Comparison of ENCODE assay signal across 1 cellular context in the genomic region with DNA sequence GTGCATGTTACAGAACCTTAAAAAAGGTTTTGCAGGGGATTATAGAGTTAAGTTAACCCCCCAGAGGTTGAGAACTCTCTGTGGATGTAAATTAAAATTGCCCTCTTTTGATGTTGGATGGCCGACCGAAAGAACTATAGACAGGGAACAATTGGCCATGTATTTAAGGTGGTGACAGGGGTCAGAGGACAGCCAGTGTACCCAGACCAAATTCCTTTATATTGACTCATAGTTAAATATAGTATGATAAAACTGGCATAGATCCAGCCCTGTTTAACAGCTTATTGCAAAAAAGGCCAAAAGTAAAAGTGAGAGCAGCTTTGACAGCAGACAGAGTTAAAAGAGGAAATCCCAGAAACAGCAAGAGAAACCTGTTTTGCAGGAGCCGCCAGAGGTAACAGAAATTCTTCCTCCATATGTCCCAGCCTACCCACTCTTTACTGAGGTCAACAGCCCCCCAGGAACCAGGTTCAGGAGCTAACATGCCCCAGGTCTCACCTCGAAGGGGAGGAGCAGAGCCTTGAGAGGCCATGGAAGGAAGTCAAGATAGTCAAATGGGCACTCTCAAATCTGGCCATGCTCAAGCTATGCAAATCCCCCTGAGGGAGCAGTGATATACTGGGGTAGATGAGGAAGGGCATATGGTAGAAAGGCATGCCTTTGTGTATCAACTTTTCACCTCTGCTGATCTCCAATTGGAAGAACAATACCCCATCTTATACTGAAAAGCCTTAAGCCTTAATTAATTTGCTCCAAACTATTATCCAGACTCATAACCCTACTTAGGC.
TF ChIP-seq lines count a peak whose summit lies in the region.

No MANE protein-coding gene starts in this region.

TF ChIP-seq in HepG2, 621 proteins besides CTCF, POLR2A, EP300 and RAD21 (continued from another document):
- TF ChIP-seq, protein P1, sequence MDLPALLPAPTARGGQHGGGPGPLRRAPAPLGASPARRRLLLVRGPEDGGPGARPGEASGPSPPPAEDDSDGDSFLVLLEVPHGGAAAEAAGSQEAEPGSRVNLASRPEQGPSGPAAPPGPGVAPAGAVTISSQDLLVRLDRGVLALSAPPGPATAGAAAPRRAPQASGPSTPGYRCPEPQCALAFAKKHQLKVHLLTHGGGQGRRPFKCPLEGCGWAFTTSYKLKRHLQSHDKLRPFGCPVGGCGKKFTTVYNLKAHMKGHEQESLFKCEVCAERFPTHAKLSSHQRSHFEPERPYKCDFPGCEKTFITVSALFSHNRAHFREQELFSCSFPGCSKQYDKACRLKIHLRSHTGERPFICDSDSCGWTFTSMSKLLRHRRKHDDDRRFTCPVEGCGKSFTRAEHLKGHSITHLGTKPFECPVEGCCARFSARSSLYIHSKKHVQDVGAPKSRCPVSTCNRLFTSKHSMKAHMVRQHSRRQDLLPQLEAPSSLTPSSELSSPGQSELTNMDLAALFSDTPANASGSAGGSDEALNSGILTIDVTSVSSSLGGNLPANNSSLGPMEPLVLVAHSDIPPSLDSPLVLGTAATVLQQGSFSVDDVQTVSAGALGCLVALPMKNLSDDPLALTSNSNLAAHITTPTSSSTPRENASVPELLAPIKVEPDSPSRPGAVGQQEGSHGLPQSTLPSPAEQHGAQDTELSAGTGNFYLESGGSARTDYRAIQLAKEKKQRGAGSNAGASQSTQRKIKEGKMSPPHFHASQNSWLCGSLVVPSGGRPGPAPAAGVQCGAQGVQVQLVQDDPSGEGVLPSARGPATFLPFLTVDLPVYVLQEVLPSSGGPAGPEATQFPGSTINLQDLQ (CRISPR knock-in tag; IDR thresholded peaks at IDR 0.05), result no peak
- TF ChIP-seq SOX5 (CRISPR knock-in tag; IDR thresholded peaks at IDR 0.05; ENCODE audit: borderline replicate concordance), result peak; percentile 50; the same call in 1 of the 2 replicates
- TF ChIP-seq SOX6 (IDR thresholded peaks at IDR 0.05), result no peak
- no peak for TF ChIP-seq SOX6 (CRISPR knock-in tag; IDR thresholded peaks at IDR 0.05)
- no peak for TF ChIP-seq ZNF639 (CRISPR knock-in tag; conservative IDR thresholded peaks at IDR 0.05)
- TF ChIP-seq RBFOX2 (IDR thresholded peaks at IDR 0.05; ENCODE audit: low read depth, low read length), result no peak
- no peak for TF ChIP-seq HMG20A (CRISPR knock-in tag; IDR thresholded peaks at IDR 0.05; ENCODE audit: borderline replicate concordance)
- no peak for TF ChIP-seq EHMT2 (IDR thresholded peaks at IDR 0.05; ENCODE audit: borderline replicate concordance, low read depth, low read length)
- no peak for TF ChIP-seq ZNF724P (CRISPR knock-in tag; IDR thresholded peaks at IDR 0.05; ENCODE audit: borderline replicate concordance)
- no peak for TF ChIP-seq ZNF619 (CRISPR knock-in tag; IDR thresholded peaks at IDR 0.05)
- no peak for TF ChIP-seq TEAD3 (CRISPR knock-in tag; optimal IDR thresholded peaks at IDR 0.05; ENCODE audit: borderline replicate concordance)
- no peak for TF ChIP-seq SOX13 (IDR thresholded peaks at IDR 0.05)
- peak in 1 of 2 experiments; percentile 65; a peak in 2 of 4 replicates for TF ChIP-seq SOX13 (CRISPR knock-in tag; conservative IDR thresholded peaks at IDR 0.05 in 1 of 2, IDR thresholded peaks at IDR 0.05 in 1 of 2)
- TF ChIP-seq TEAD2 (CRISPR knock-in tag; IDR thresholded peaks at IDR 0.05), result no peak
